ENCODE assay signal across 13 cellular contexts in the genomic region with DNA sequence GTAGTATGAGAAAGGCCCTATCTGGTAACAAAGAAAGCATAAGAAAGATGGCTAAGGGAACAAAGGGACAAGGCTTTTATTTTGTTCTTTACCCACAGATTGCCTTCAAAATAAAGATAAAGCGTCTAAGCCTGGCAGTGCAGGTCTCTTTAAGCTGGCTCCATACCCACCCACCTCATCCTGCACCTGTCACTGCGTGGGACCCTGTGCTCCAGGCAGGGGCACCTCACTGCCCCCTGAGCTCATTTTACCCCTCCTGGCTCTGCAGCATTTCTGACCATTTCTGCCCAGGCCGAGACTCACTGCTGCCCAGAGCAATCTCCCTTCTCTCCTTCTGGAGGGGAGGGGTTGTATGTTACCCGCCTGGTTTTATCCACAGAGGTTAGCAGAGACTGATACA. TPM values are rescaled to one million over a fixed set of nuclear protein-coding genes. Genes with fewer than 3 reads are reported as not detected.
A peak's percentile ranks its signal among the peaks of the same experiment; 100 is the strongest.
DNase-seq lines count a peak whose midpoint lies in the region; ATAC-seq, FAIRE-seq and TF ChIP-seq lines count a peak whose summit lies in the region.
"Had no signal": no experiment of that assay in that cellular context is flagged by ENCODE, and none has a peak within 500 bp of the region (broad histone marks: within the 10 kb centered on the region; RNA-seq: fewer than 3 reads in every experiment).

No MANE protein-coding gene starts in this region.

- H3K4me3 Mint-ChIP-seq in CD8-positive, alpha-beta T cell: peak overlapping the region; percentile 89

- no peaks in the 10 kb centered on the region for H3K9me3 Mint-ChIP-seq in CD8-positive, alpha-beta T cell

- no peak for DNase-seq in CD8-positive, alpha-beta T cell
- no peak for DNase-seq in Jurkat, Clone E6-1 (ENCODE audit: low read depth, low spot score)
- DNase-seq in coronary artery (ENCODE audit: low spot score): no peak
- no peak for DNase-seq in pancreas
- no peak for DNase-seq in NCI-H524 (lab: John Stamatoyannopoulos, UW)
- DNase-seq in kidney glomerular epithelial cell (lab: John Stamatoyannopoulos, UW): no peak
- no peak for DNase-seq in NCI-H2196 treated with DMSO at 0.1 percent for 48 hours (lab: John Stamatoyannopoulos, UW; ENCODE audit: unreplicated experiment)
- DNase-seq: DMS53; effector CD4-positive, alpha-beta T cell; stimulated activated CD4-positive, alpha-beta T cell treated with anti-CD3 and anti-CD28 coated beads, Interleukin-12 subunit alpha, Interleukin-12 subunit beta, amount 100 ng/mL, for 4 hours; thyroid gland had no signal

- POLR2A ChIA-PET in CD8-positive, alpha-beta T cell (lab: Charles Lee): interaction anchor here (3.5 kb wide), 1 partner anchor 28 kb away, joined by 16 read pairs; no protein-coding TSS in a partner anchor

- H3K36me3 ChIP-seq in CD8-positive, alpha-beta T cell (ENCODE audit: insufficient read depth, low read length): no peaks in the 10 kb centered on the region
- no peaks in the 10 kb centered on the region for H3K36me3 ChIP-seq in pancreas
- H3K36me3 ChIP-seq: thyroid gland had no signal

- no peaks in the 10 kb centered on the region for H3K27me3 ChIP-seq in CD8-positive, alpha-beta T cell (ENCODE audit: insufficient read depth, low read length)
- H3K27me3 ChIP-seq in pancreas: no peaks in the 10 kb centered on the region
- H3K27me3 ChIP-seq: thyroid gland had no signal

- H3K4me1 Mint-ChIP-seq in CD8-positive, alpha-beta T cell (ENCODE audit: low read depth): peaks cover 45% of the 10 kb centered on the region

- WGBS in pancreas, 2 donors: 31% methylated on average over 4 of the region's 4 CpGs

- no peak for FAIRE-seq in pancreas (lab: Jason Lieb, UNC)

- intact Hi-C loops in CD8-positive, alpha-beta T cell (cut with DNase I, micrococcal nuclease): loop anchor here (5.0 to 10.0 kb wide), 7 partner anchors 765 to 1715 kb away; a partner anchor contains a TSS
- intact Hi-C loops in pancreas (cut with DNase I): no loop called here

- H3K4me1 ChIP-seq in CD8-positive, alpha-beta T cell (ENCODE audit: insufficient read depth, low read length): peaks cover 25% of the 10 kb centered on the region
- H3K4me1 ChIP-seq in pancreas: peaks cover 13 to 29% (median 27%) of the 10 kb centered on the region in 3 donors

- no peak overlapping the region for H3K4me3 ChIP-seq in CD8-positive, alpha-beta T cell (ENCODE audit: low read depth, low read length)
- peak overlapping the region; percentile 86 for H3K4me3 ChIP-seq in Jurkat, Clone E6-1 (ENCODE audit: low read length)
- no peak overlapping the region for H3K4me3 ChIP-seq in coronary artery
- H3K4me3 ChIP-seq in pancreas: peak overlapping the region in 1 of 4 donors; percentile 88

- H3K27ac Mint-ChIP-seq in CD8-positive, alpha-beta T cell: peak overlapping the region; percentile 98

- peak overlapping the region; percentile 89 for H3K27ac ChIP-seq in CD8-positive, alpha-beta T cell (ENCODE audit: low read depth, low read length)
- H3K27ac ChIP-seq in coronary artery (peak overlapping the region; percentile 6 to 99), pancreas (peak overlapping the region in 3 of 4 donors; percentile 83 to 99 (median 96))

- ATAC-seq in CD8-positive, alpha-beta T cell: no peak
- ATAC-seq in pancreas (no peak), GM19452 (IDR thresholded peaks at IDR 0.05; ENCODE audit: unreplicated experiment) (no peak)

- H3K9me3 ChIP-seq in CD8-positive, alpha-beta T cell (ENCODE audit: low read length): no peaks in the 10 kb centered on the region
- H3K9me3 ChIP-seq in pancreas: no peaks in the 10 kb centered on the region
- H3K9me3 ChIP-seq: thyroid gland had no signal

- CTCF ChIA-PET in CD8-positive, alpha-beta T cell (lab: Charles Lee): no interaction called here

- peaks cover 6% of the 10 kb centered on the region for H3K36me3 Mint-ChIP-seq in CD8-positive, alpha-beta T cell

- TF ChIP-seq CTCF in CD8-positive, alpha-beta T cell (IDR thresholded peaks at IDR 0.05): no peak
- TF ChIP-seq CTCF in coronary artery (IDR thresholded peaks at IDR 0.05) (no peak), pancreas (IDR thresholded peaks at IDR 0.05) (no peak)

- H3K27me3 Mint-ChIP-seq in CD8-positive, alpha-beta T cell (ENCODE audit: low read depth): peaks cover 2% of the 10 kb centered on the region

RNA-seq across cellular contexts. Expression of a gene that starts 1.7 kb away (rescaled TPM):
- 1 to 10 TPM; 7.9 to 9.9 TPM for total RNA-seq in CD8-positive, alpha-beta T cell
- 7.8 TPM for polyA plus RNA-seq in Jurkat, Clone E6-1 (2012; ENCODE audit: insufficient read depth, insufficient read length)
- 10 to 100 TPM; 27.9 to 39.7 (median 34.1) TPM for total RNA-seq in pancreas
- 10 to 100 TPM; 25.6 to 38.4 TPM for polyA plus RNA-seq in pancreas

RNA-seq across cellular contexts. Expression of a gene that starts 37.7 kb away (rescaled TPM):
- total RNA-seq in CD8-positive, alpha-beta T cell: under 1 TPM; 0.25 to 0.35 TPM
- polyA plus RNA-seq in Jurkat, Clone E6-1 (2012; ENCODE audit: insufficient read depth, insufficient read length): not detected
- total RNA-seq in pancreas: 1 to 10 TPM in 5 of 6 donors, under 1 TPM in 1; 0.93 to 2.6 (median 1.6) TPM
- polyA plus RNA-seq in pancreas: 10 to 100 TPM; 10.7 to 26.5 TPM
- total RNA-seq: LHCN-M2 had no signal

Comparison
In these comparisons a context has a peak if more than half of its experiments do, and no peak if none do; other contexts are left out.
1. intact Hi-C loops: an anchor here in CD8-positive, alpha-beta T cell (5.0 to 10.0 kb wide); none called in pancreas.